1 cellular context compared by ENCODE assay signal in genomic region chr1:30756545-30757195, GRCh38.
TF ChIP-seq lines count a peak whose summit lies in the region.

No MANE protein-coding gene starts in this region.

TF ChIP-seq in H1, 55 proteins besides CTCF, POLR2A, EP300 and RAD21:
- TF ChIP-seq RBBP5 (IDR thresholded peaks at IDR 0.05; ENCODE audit: borderline replicate concordance, low read depth, low read length) (no peak), MAX (IDR thresholded peaks at IDR 0.05) (no peak), PHF8 (conservative IDR thresholded peaks at IDR 0.05; ENCODE audit: low read depth, low read length) (no peak), CBX8 (IDR thresholded peaks at IDR 0.05; ENCODE audit: borderline replicate concordance, low read depth, low read length) (no peak), NRF1 (IDR thresholded peaks at IDR 0.05; ENCODE audit: low read depth, low read length) (no peak), RXRA (IDR thresholded peaks at IDR 0.05; ENCODE audit: insufficient read depth, low read depth, low read length) (no peak), SAP30 (IDR thresholded peaks at IDR 0.05; ENCODE audit: insufficient read depth, insufficient replicate concordance, low read length) (no peak), SIX5 (IDR thresholded peaks at IDR 0.05; ENCODE audit: low read depth, low read length) (no peak), CHD2 (IDR thresholded peaks at IDR 0.05; ENCODE audit: low read length) (no peak), TCF12 (IDR thresholded peaks at IDR 0.05; ENCODE audit: low read depth, low read length) (no peak), CBX5 (IDR thresholded peaks at IDR 0.05; ENCODE audit: low read depth, low read length) (no peak), BACH1 (IDR thresholded peaks at IDR 0.05; ENCODE audit: low read length) (no peak), CTBP2 (IDR thresholded peaks at IDR 0.05; ENCODE audit: borderline replicate concordance, insufficient read depth, insufficient read length, low read length) (no peak), BCL11A (IDR thresholded peaks at IDR 0.05; ENCODE audit: low read depth in 2 of 2, low read length in 2 of 2) (no peak), KDM5A (IDR thresholded peaks at IDR 0.05; ENCODE audit: low read length) (no peak), NANOG (IDR thresholded peaks at IDR 0.05; ENCODE audit: insufficient read depth, low read depth, low read length, poor library complexity, severe bottlenecking) (no peak), CHD7 (IDR thresholded peaks at IDR 0.05; ENCODE audit: insufficient replicate concordance, low read length) (no peak)
